1 cellular context compared by ENCODE assay signal in genomic region chr5:80246995-80247729, GRCh38.
A peak's percentile ranks its signal among the peaks of the same experiment; 100 is the strongest.
TF ChIP-seq lines count a peak whose summit lies in the region.

No MANE protein-coding gene starts in this region.

TF ChIP-seq in K562, 482 proteins besides CTCF, POLR2A, EP300 and RAD21 (continued from another document and continues in another):
- TF ChIP-seq BCLAF1 (IDR thresholded peaks at IDR 0.05; ENCODE audit: borderline replicate concordance in 1 of 2, control insufficient read depth in 1 of 2, low read depth in 2 of 2, low read length in 1 of 2): peak in 1 of 2 experiments; percentile 44; a peak in 1 of 4 replicates
- no peak for TF ChIP-seq MTF1 (CRISPR knock-in tag; IDR thresholded peaks at IDR 0.05; ENCODE audit: borderline replicate concordance)
- TF ChIP-seq ZNF717 (CRISPR knock-in tag; IDR thresholded peaks at IDR 0.05): no peak
- no peak for TF ChIP-seq EWSR1 (IDR thresholded peaks at IDR 0.05; ENCODE audit: borderline replicate concordance, low read depth, partially characterized antibody)
- 0 out of 2 replicates have a peak, but pooled peaks have one; percentile 47 for TF ChIP-seq ZNF589 (CRISPR knock-in tag; IDR thresholded peaks at IDR 0.05; ENCODE audit: low read depth)
- TF ChIP-seq ATF7 (IDR thresholded peaks at IDR 0.05): peak; percentile 48
- TF ChIP-seq ELF1 (tag; IDR thresholded peaks at IDR 0.05): no peak
- TF ChIP-seq NFIC (IDR thresholded peaks at IDR 0.05): no peak
- TF ChIP-seq BCOR (IDR thresholded peaks at IDR 0.05): no peak
- no peak for TF ChIP-seq SRF (CRISPR knock-in tag; IDR thresholded peaks at IDR 0.05)
- TF ChIP-seq ZBTB17 (CRISPR knock-in tag; IDR thresholded peaks at IDR 0.05): no peak
- no peak; the same call in 1 of the 2 replicates for TF ChIP-seq TCF3 (CRISPR knock-in tag; IDR thresholded peaks at IDR 0.05)
- no peak for TF ChIP-seq SP2 (IDR thresholded peaks at IDR 0.05; ENCODE audit: extremely low read depth, low read depth, low read length, poor library complexity, severe bottlenecking)
- TF ChIP-seq ZNF134 (CRISPR knock-in tag; conservative IDR thresholded peaks at IDR 0.05): no peak
- TF ChIP-seq HIVEP1 (CRISPR knock-in tag; IDR thresholded peaks at IDR 0.05): no peak
- no peak for TF ChIP-seq SMARCC2 (IDR thresholded peaks at IDR 0.05; ENCODE audit: low read depth)
- no peak for TF ChIP-seq MBD1 (CRISPR knock-in tag; IDR thresholded peaks at IDR 0.05)
- peak; percentile 59 for TF ChIP-seq ARID1B (IDR thresholded peaks at IDR 0.05)
- no peak for TF ChIP-seq NR2C2 (CRISPR knock-in tag; IDR thresholded peaks at IDR 0.05)
- no peak; the same call in 1 of the 2 replicates for TF ChIP-seq NR2C2 (tag; IDR thresholded peaks at IDR 0.05)
- TF ChIP-seq ZZZ3 (IDR thresholded peaks at IDR 0.05): no peak
- TF ChIP-seq SIN3A (IDR thresholded peaks at IDR 0.05; ENCODE audit: borderline replicate concordance in 2 of 2, control insufficient read depth in 1 of 2, low read depth in 2 of 2, low read length in 2 of 2): no peak
- TF ChIP-seq IRF1 (CRISPR knock-in tag; IDR thresholded peaks at IDR 0.05; ENCODE audit: borderline replicate concordance): no peak
- TF ChIP-seq HDAC2 (IDR thresholded peaks at IDR 0.05): 0 out of 2 replicates have a peak, but pooled peaks have one; percentile 17
- TF ChIP-seq SIX5 (IDR thresholded peaks at IDR 0.05; ENCODE audit: borderline replicate concordance in 1 of 2, insufficient read depth in 1 of 2, low read depth in 1 of 2, low read length in 2 of 2): no peak
- no peak for TF ChIP-seq GTF2A2 (tag; IDR thresholded peaks at IDR 0.05)
- no peak for TF ChIP-seq E2F1 (CRISPR knock-in tag; IDR thresholded peaks at IDR 0.05)
- TF ChIP-seq ZNF830 (CRISPR knock-in tag; IDR thresholded peaks at IDR 0.05): no peak
- TF ChIP-seq NFIX (CRISPR knock-in tag; IDR thresholded peaks at IDR 0.05; ENCODE audit: low read depth): no peak
- TF ChIP-seq CHD4 (IDR thresholded peaks at IDR 0.05; ENCODE audit: insufficient read depth, insufficient replicate concordance, low read depth, low read length, poor library complexity, severe bottlenecking): no peak
- no peak for TF ChIP-seq NR4A1 (CRISPR knock-in tag; IDR thresholded peaks at IDR 0.05)
- no peak for TF ChIP-seq NR4A1 (tag; IDR thresholded peaks at IDR 0.05)
- TF ChIP-seq CUX1 (CRISPR knock-in tag; IDR thresholded peaks at IDR 0.05): no peak
- peak; percentile 91 for TF ChIP-seq ATF3 (IDR thresholded peaks at IDR 0.05)
- no peak; the same call in 1 of the 2 replicates for TF ChIP-seq ATF3 (CRISPR knock-in tag; conservative IDR thresholded peaks at IDR 0.05)
- no peak for TF ChIP-seq ZNF584 (CRISPR knock-in tag; IDR thresholded peaks at IDR 0.05; ENCODE audit: low read depth)
- TF ChIP-seq FOSL1 (tag; conservative IDR thresholded peaks at IDR 0.05): peak; percentile 92
- TF ChIP-seq POLR2H (tag; IDR thresholded peaks at IDR 0.05; ENCODE audit: low read depth): no peak
- TF ChIP-seq FOS (IDR thresholded peaks at IDR 0.05; ENCODE audit: extremely low read depth, insufficient read length): peak; percentile 48
- TF ChIP-seq ZBTB8A (IDR thresholded peaks at IDR 0.05; ENCODE audit: partially characterized antibody): no peak
- 0 out of 2 replicates have a peak, but pooled peaks have one; percentile 14 for TF ChIP-seq VEZF1 (CRISPR knock-in tag; IDR thresholded peaks at IDR 0.05)
- peak; percentile 71 for TF ChIP-seq SMARCE1 (IDR thresholded peaks at IDR 0.05)
- no peak for TF ChIP-seq HDAC8 (tag; IDR thresholded peaks at IDR 0.05)
- no peak for TF ChIP-seq NFE2L1 (tag; IDR thresholded peaks at IDR 0.05; ENCODE audit: borderline replicate concordance, low read depth)
- TF ChIP-seq ZNF76 (CRISPR knock-in tag; IDR thresholded peaks at IDR 0.05; ENCODE audit: borderline replicate concordance): no peak
- TF ChIP-seq NBN (IDR thresholded peaks at IDR 0.05; ENCODE audit: low read depth): no peak
- TF ChIP-seq ZNF764 (CRISPR knock-in tag; IDR thresholded peaks at IDR 0.05; ENCODE audit: low read depth): no peak
- no peak for TF ChIP-seq THAP7 (CRISPR knock-in tag; IDR thresholded peaks at IDR 0.05)
- TF ChIP-seq FOXA1 (IDR thresholded peaks at IDR 0.05; ENCODE audit: borderline replicate concordance): no peak
- no peak for TF ChIP-seq ARID2 (IDR thresholded peaks at IDR 0.05)
- peak; percentile 79 for TF ChIP-seq PKNOX1 (IDR thresholded peaks at IDR 0.05)
- no peak for TF ChIP-seq ZBTB1 (CRISPR knock-in tag; IDR thresholded peaks at IDR 0.05; ENCODE audit: borderline replicate concordance, low read depth)
